Comparison of ENCODE assay signal across 12 cellular contexts in genomic region chr12:46362895-46363581, GRCh38. TPM values are rescaled to one million over a fixed set of nuclear protein-coding genes. Genes with fewer than 3 reads are reported as not detected.
DNase-seq lines count a peak whose midpoint lies in the region; ATAC-seq and TF ChIP-seq lines count a peak whose summit lies in the region.
"Had no signal": no experiment of that assay in that cellular context is flagged by ENCODE, and none has a peak within 500 bp of the region (broad histone marks: within the 10 kb centered on the region; RNA-seq: fewer than 3 reads in every experiment).

No MANE protein-coding gene starts in this region.

- H3K4me1 Mint-ChIP-seq in activated naive CD4-positive, alpha-beta T cell treated with anti-CD3 and anti-CD28 coated beads, Interleukin-2, amount 50 U/mL, for 24 hours: peaks cover 81% of the 10 kb centered on the region
- H3K4me1 Mint-ChIP-seq in activated CD4-positive, alpha-beta memory T cell treated with anti-CD3 and anti-CD28 coated beads, Interleukin-2, amount 10 ng/mL, durations not matched to agents 7 days and 5 days: peaks cover 71% of the 10 kb centered on the region
- peaks cover 63 to 93% of the 10 kb centered on the region in 2 donors for H3K4me1 Mint-ChIP-seq in immature natural killer cell

- CTCF ChIA-PET in activated CD4-positive, alpha-beta memory T cell treated with anti-CD3 and anti-CD28 coated beads, Interleukin-2, amount 10 ng/mL, durations not matched to agents 7 days and 5 days (lab: Charles Lee): interaction anchor here (1.0 to 1.6 kb wide), 2 partner anchors 15 to 209 kb away, joined by 3 to 4 read pairs; no protein-coding TSS in a partner anchor

- TF ChIP-seq POLR2A in sigmoid colon (IDR thresholded peaks at IDR 0.05): no peak

- POLR2A ChIA-PET in activated CD4-positive, alpha-beta memory T cell treated with anti-CD3 and anti-CD28 coated beads, Interleukin-2, amount 10 ng/mL, durations not matched to agents 7 days and 5 days (lab: Charles Lee): interaction anchor here (0.8 to 3.4 kb wide), 4 partner anchors 8 to 97 kb away, joined by 3 to 19 read pairs (median 12); partner anchors contain the start of genes SLC38A1 and SLC38A2

- H3K36me3 Mint-ChIP-seq in activated naive CD4-positive, alpha-beta T cell treated with anti-CD3 and anti-CD28 coated beads, Interleukin-2, amount 50 U/mL, for 24 hours: peaks cover 56% of the 10 kb centered on the region
- peaks cover 92% of the 10 kb centered on the region for H3K36me3 Mint-ChIP-seq in activated CD4-positive, alpha-beta memory T cell treated with anti-CD3 and anti-CD28 coated beads, Interleukin-2, amount 10 ng/mL, durations not matched to agents 7 days and 5 days (ENCODE audit: low read depth)
- peaks cover 44 to 83% (median 56%) of the 10 kb centered on the region in 3 donors for H3K36me3 Mint-ChIP-seq in immature natural killer cell

- H3K4me3 Mint-ChIP-seq in activated naive CD4-positive, alpha-beta T cell treated with anti-CD3 and anti-CD28 coated beads, Interleukin-2, amount 50 U/mL, for 24 hours: peak overlapping the region; percentile 47
- H3K4me3 Mint-ChIP-seq in activated CD4-positive, alpha-beta memory T cell treated with anti-CD3 and anti-CD28 coated beads, Interleukin-2, amount 10 ng/mL, durations not matched to agents 7 days and 5 days: no peak overlapping the region
- H3K4me3 Mint-ChIP-seq in immature natural killer cell: peak overlapping the region in 4 of 5 donors; percentile 2 to 43 (median 19)

- no peaks in the 10 kb centered on the region for H3K9me3 Mint-ChIP-seq in activated naive CD4-positive, alpha-beta T cell treated with anti-CD3 and anti-CD28 coated beads, Interleukin-2, amount 50 U/mL, for 24 hours
- no peaks in the 10 kb centered on the region for H3K9me3 Mint-ChIP-seq in activated CD4-positive, alpha-beta memory T cell treated with anti-CD3 and anti-CD28 coated beads, Interleukin-2, amount 10 ng/mL, durations not matched to agents 7 days and 5 days
- H3K9me3 Mint-ChIP-seq in immature natural killer cell: no peaks in the 10 kb centered on the region

- no peak for DNase-seq in activated naive CD4-positive, alpha-beta T cell (lab: John Stamatoyannopoulos, UW)
- no peak for DNase-seq in activated CD4-positive, alpha-beta memory T cell treated with anti-CD3 and anti-CD28 coated beads, Interleukin-2, amount 10 ng/mL, durations not matched to agents 7 days and 5 days
- DNase-seq in immature natural killer cell (no peak), upper lobe of right lung (no peak), sigmoid colon (no peak), CD1c-positive myeloid dendritic cell (ENCODE audit: extremely low spot score) (no peak)
- DNase-seq: glutamatergic neuron, mammary epithelial cell, NCI-H510A treated with DMSO at 0.1 percent for 48 hours, retina had no signal

- TF ChIP-seq EP300 in sigmoid colon (IDR thresholded peaks at IDR 0.05): no peak

- H3K27ac Mint-ChIP-seq in activated naive CD4-positive, alpha-beta T cell treated with anti-CD3 and anti-CD28 coated beads, Interleukin-2, amount 50 U/mL, for 24 hours: peak overlapping the region; percentile 78
- H3K27ac Mint-ChIP-seq in activated CD4-positive, alpha-beta memory T cell treated with anti-CD3 and anti-CD28 coated beads, Interleukin-2, amount 10 ng/mL, durations not matched to agents 7 days and 5 days: peak overlapping the region; percentile 23
- peak overlapping the region; percentile 30 to 88 (median 72) for H3K27ac Mint-ChIP-seq in immature natural killer cell

- TF ChIP-seq CTCF in upper lobe of right lung (IDR thresholded peaks at IDR 0.05) (no peak), sigmoid colon (IDR thresholded peaks at IDR 0.05) (no peak)

- no peak for ATAC-seq in upper lobe of right lung
- ATAC-seq in GM21515 (IDR thresholded peaks at IDR 0.05; ENCODE audit: unreplicated experiment): no peak

- H3K9me3 ChIP-seq in upper lobe of right lung (no peaks in the 10 kb centered on the region), sigmoid colon (no peaks in the 10 kb centered on the region)

- 68 to 70% methylated on average over 2 of the region's 2 CpGs for WGBS in sigmoid colon, 2 donors

- H3K27me3 ChIP-seq in upper lobe of right lung: no peaks in the 10 kb centered on the region
- no peaks in the 10 kb centered on the region for H3K27me3 ChIP-seq in sigmoid colon

- H3K27me3 Mint-ChIP-seq in activated naive CD4-positive, alpha-beta T cell treated with anti-CD3 and anti-CD28 coated beads, Interleukin-2, amount 50 U/mL, for 24 hours: no peaks in the 10 kb centered on the region
- H3K27me3 Mint-ChIP-seq in activated CD4-positive, alpha-beta memory T cell treated with anti-CD3 and anti-CD28 coated beads, Interleukin-2, amount 10 ng/mL, durations not matched to agents 7 days and 5 days: no peaks in the 10 kb centered on the region
- peaks cover 0 to 7% (median 3%) of the 10 kb centered on the region in 3 donors for H3K27me3 Mint-ChIP-seq in immature natural killer cell (ENCODE audit: low read depth in 3 of 3)

- peaks cover 97% of the 10 kb centered on the region for H3K36me3 ChIP-seq in upper lobe of right lung
- H3K36me3 ChIP-seq in sigmoid colon: peaks cover 44 to 100% (median 88%) of the 10 kb centered on the region in 4 donors

- H3K4me3 ChIP-seq in upper lobe of right lung: peak overlapping the region; percentile 92
- no peak overlapping the region for H3K4me3 ChIP-seq in sigmoid colon

- H3K4me1 ChIP-seq in upper lobe of right lung: peaks cover 59% of the 10 kb centered on the region
- H3K4me1 ChIP-seq in sigmoid colon: peaks cover 0 to 90% (median 59%) of the 10 kb centered on the region in 4 donors

- H3K27ac ChIP-seq in upper lobe of right lung: peak overlapping the region; percentile 3
- H3K27ac ChIP-seq in sigmoid colon: peak overlapping the region in 1 of 4 donors; percentile 13

- intact Hi-C loops in upper lobe of right lung (cut with DNase I): loop anchor here (10.0 kb wide), 1 partner anchor 302 kb away; no protein-coding TSS in a partner anchor
- intact Hi-C loops in sigmoid colon (cut with DNase I): no loop called here

RNA-seq across cellular contexts. Expression of gene SLC38A2, which starts 9.5 kb away (rescaled TPM):
- 100 to 1,000 TPM; 265 to 267 TPM for total RNA-seq in activated CD4-positive, alpha-beta memory T cell treated with anti-CD3 and anti-CD28 coated beads, Interleukin-2, amount 10 ng/mL, durations not matched to agents 7 days and 5 days
- polyA plus RNA-seq in immature natural killer cell: 100 to 1,000 TPM in 1 of 3 donors, 10 to 100 TPM in 2; 52.6 to 116 (median 92.7) TPM
- 343 TPM for total RNA-seq in upper lobe of right lung
- 100 to 1,000 TPM; 234 to 299 (median 263) TPM for total RNA-seq in sigmoid colon
- polyA plus RNA-seq in sigmoid colon: 10 to 100 TPM; 17.6 to 69.4 (median 19.2) TPM

Comparison
In these comparisons a context has a peak if more than half of its experiments do, and no peak if none do; other contexts are left out.
1. H3K27ac Mint-ChIP-seq: peak in every context shown above with its lines; median percentile 78 in activated naive CD4-positive, alpha-beta T cell treated with anti-CD3 and anti-CD28 coated beads, Interleukin-2, amount 50 U/mL, for 24 hours; 72 in immature natural killer cell; 23 in activated CD4-positive, alpha-beta memory T cell treated with anti-CD3 and anti-CD28 coated beads, Interleukin-2, amount 10 ng/mL, durations not matched to agents 7 days and 5 days.